Comparison of ENCODE assay signal across 39 cellular contexts in the genomic region with DNA sequence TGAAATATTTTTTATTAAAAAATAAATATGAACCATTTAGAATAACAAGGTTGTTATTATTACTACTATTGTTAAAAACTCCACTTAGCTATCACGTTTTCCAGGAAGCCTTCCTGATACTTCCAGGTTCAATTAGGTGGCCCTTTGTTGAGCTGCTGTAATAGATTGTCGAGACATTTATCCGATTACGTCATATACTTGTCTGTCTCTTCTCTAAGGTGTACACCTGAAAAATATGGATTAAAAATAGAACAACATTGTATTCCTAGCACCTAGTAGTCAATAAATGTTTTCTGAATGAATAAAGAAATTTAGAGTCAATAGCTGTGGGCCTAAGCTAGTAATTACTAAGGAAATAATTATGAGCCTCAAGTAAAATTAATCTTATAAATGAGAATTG.
"Had no signal": no experiment of that assay in that cellular context is flagged by ENCODE, and none has a peak within 500 bp of the region (broad histone marks: within the 10 kb centered on the region; RNA-seq: fewer than 3 reads in every experiment).

No MANE protein-coding gene starts in this region.

- H3K36me3 Mint-ChIP-seq: activated naive CD4-positive, alpha-beta T cell treated with anti-CD3 and anti-CD28 coated beads, Interleukin-2, amount 10 ng/mL, durations not matched to agents 7 days and 5 days; activated naive CD4-positive, alpha-beta T cell treated with anti-CD3 and anti-CD28 coated beads, Interleukin-2, amount 50 U/mL, for 24 hours; activated naive CD4-positive, alpha-beta T cell treated with anti-CD3 and anti-CD28 coated beads, Interleukin-2, amount 50 U/mL, for 72 hours; activated naive CD8-positive, alpha-beta T cell; activated naive CD8-positive, alpha-beta T cell treated with anti-CD3 and anti-CD28 coated beads for 36 hours; activated naive CD8-positive, alpha-beta T cell treated with anti-CD3 and anti-CD28 coated beads, Interleukin-2, amount 10 ng/mL, durations not matched to agents 7 days and 5 days; brain had no signal

- ATAC-seq: activated naive CD4-positive, alpha-beta T cell treated with anti-CD3 and anti-CD28 coated beads, Interleukin-2, amount 50 U/mL, for 72 hours; activated T-cell treated with anti-CD3 and anti-CD28 coated beads, Interleukin-2, amount 50 U/mL, for 4 hours; activated T-cell treated with anti-CD3 and anti-CD28 coated beads, Interleukin-2, amount 50 U/mL, for 72 hours; activated T-helper 17 cell treated with anti-CD3 and anti-CD28 coated beads, Interleukin-2, amount 50 U/mL, for 72 hours; body of pancreas had no signal

- H3K4me1 Mint-ChIP-seq: activated naive CD4-positive, alpha-beta T cell treated with anti-CD3 and anti-CD28 coated beads, Interleukin-2, amount 10 ng/mL, durations not matched to agents 7 days and 5 days; activated naive CD4-positive, alpha-beta T cell treated with anti-CD3 and anti-CD28 coated beads, Interleukin-2, amount 50 U/mL, for 24 hours; activated naive CD8-positive, alpha-beta T cell treated with anti-CD3 and anti-CD28 coated beads for 36 hours; activated naive CD8-positive, alpha-beta T cell treated with anti-CD3 and anti-CD28 coated beads, Interleukin-2, amount 10 ng/mL, durations not matched to agents 7 days and 5 days; activated T-helper 17 cell treated with anti-CD3 and anti-CD28 coated beads, Interleukin-2, amount 50 U/mL, for 72 hours; central memory CD8-positive, alpha-beta T cell had no signal

- DNase-seq: activated effector memory CD4-positive, alpha-beta T cell treated with anti-CD3 and anti-CD28 coated beads, Interleukin-2, amount 50 U/mL, for 16 hours; activated effector memory CD4-positive, alpha-beta T cell treated with Interleukin-2 at 50 U/mL for 16 hours; activated gamma-delta T cell; activated gamma-delta T cell treated with Interleukin-2 at 50 U/mL for 16 hours; activated naive CD4-positive, alpha-beta T cell; activated naive CD4-positive, alpha-beta T cell treated with anti-CD3 and anti-CD28 coated beads for 36 hours; activated naive CD4-positive, alpha-beta T cell treated with anti-CD3 and anti-CD28 coated beads, Interleukin-2, amount 10 ng/mL, durations not matched to agents 7 days and 5 days; activated naive CD4-positive, alpha-beta T cell treated with anti-CD3 and anti-CD28 coated beads, Interleukin-2, amount 50 U/mL, for 16 hours; activated naive CD4-positive, alpha-beta T cell treated with Interleukin-2 at 50 U/mL for 16 hours; activated naive CD8-positive, alpha-beta T cell treated with anti-CD3 and anti-CD28 coated beads for 36 hours; activated naive CD8-positive, alpha-beta T cell treated with anti-CD3 and anti-CD28 coated beads, Interleukin-2, amount 10 ng/mL, durations not matched to agents 7 days and 5 days; activated T-cell treated with anti-CD3 and anti-CD28 coated beads, Interleukin-2, amount 50 U/mL, for 1 hour; activated T-cell treated with anti-CD3 and anti-CD28 coated beads, Interleukin-2, amount 50 U/mL, for 24 hours; activated T-cell treated with anti-CD3 and anti-CD28 coated beads, Interleukin-2, amount 50 U/mL, for 4 hours; activated T-cell treated with anti-CD3 and anti-CD28 coated beads, Interleukin-2, amount 50 U/mL, for 48 hours; activated T-cell treated with anti-CD3 and anti-CD28 coated beads, Interleukin-2, amount 50 U/mL, for 72 hours; adrenal gland; amniotic stem cell; amygdala; anterior cingulate cortex; aorta; body of pancreas; brain microvascular endothelial cell; caudate nucleus; central memory CD4-positive, alpha-beta T cell; cerebellar nuclear complex had no signal

- H3K9me3 ChIP-seq: adrenal gland, ascending aorta, body of pancreas, breast epithelium had no signal

- FAIRE-seq: astrocyte, bronchial epithelial cell had no signal

- H3K36me3 ChIP-seq: adrenal gland, ascending aorta, brain microvascular endothelial cell, breast epithelium, cardiac muscle cell had no signal

- H3K4me3 Mint-ChIP-seq: activated naive CD4-positive, alpha-beta T cell treated with anti-CD3 and anti-CD28 coated beads for 36 hours; activated naive CD4-positive, alpha-beta T cell treated with anti-CD3 and anti-CD28 coated beads, Interleukin-2, amount 10 ng/mL, durations not matched to agents 7 days and 5 days; activated naive CD4-positive, alpha-beta T cell treated with anti-CD3 and anti-CD28 coated beads, Interleukin-2, amount 50 U/mL, for 24 hours; activated naive CD8-positive, alpha-beta T cell; activated naive CD8-positive, alpha-beta T cell treated with anti-CD3 and anti-CD28 coated beads for 36 hours; activated naive CD8-positive, alpha-beta T cell treated with anti-CD3 and anti-CD28 coated beads, Interleukin-2, amount 10 ng/mL, durations not matched to agents 7 days and 5 days; activated T-cell treated with anti-CD3 and anti-CD28 coated beads, Interleukin-2, amount 50 U/mL, for 24 hours; activated T-cell treated with anti-CD3 and anti-CD28 coated beads, Interleukin-2, amount 50 U/mL, for 4 hours; activated T-cell treated with anti-CD3 and anti-CD28 coated beads, Interleukin-2, amount 50 U/mL, for 72 hours; activated T-helper 1 cell treated with anti-CD3 and anti-CD28 coated beads, Interleukin-12 subunit alpha, Interleukin-12 subunit beta, Interleukin-2, Interleukin-4 antibody, amounts not matched to agents 30 ng/mL and 10 ng/mL and 1 ng/mL, durations not matched to agents 14 hours and 24 hours and 36 hours; activated T-helper 17 cell treated with anti-CD3 and anti-CD28 coated beads, Interleukin-2, amount 50 U/mL, for 72 hours; brain; central memory CD8-positive, alpha-beta T cell had no signal

- H3K27me3 Mint-ChIP-seq: activated naive CD4-positive, alpha-beta T cell treated with anti-CD3 and anti-CD28 coated beads, Interleukin-2, amount 10 ng/mL, durations not matched to agents 7 days and 5 days; activated naive CD4-positive, alpha-beta T cell treated with anti-CD3 and anti-CD28 coated beads, Interleukin-2, amount 50 U/mL, for 24 hours; activated naive CD8-positive, alpha-beta T cell treated with anti-CD3 and anti-CD28 coated beads, Interleukin-2, amount 10 ng/mL, durations not matched to agents 7 days and 5 days; activated T-cell treated with anti-CD3 and anti-CD28 coated beads, Interleukin-2, amount 50 U/mL, for 24 hours; activated T-helper 17 cell treated with anti-CD3 and anti-CD28 coated beads, Interleukin-2, amount 50 U/mL, for 72 hours; central memory CD8-positive, alpha-beta T cell had no signal

- H3K27ac Mint-ChIP-seq: activated naive CD4-positive, alpha-beta T cell treated with anti-CD3 and anti-CD28 coated beads for 36 hours; activated naive CD4-positive, alpha-beta T cell treated with anti-CD3 and anti-CD28 coated beads, Interleukin-2, amount 10 ng/mL, durations not matched to agents 7 days and 5 days; activated naive CD4-positive, alpha-beta T cell treated with anti-CD3 and anti-CD28 coated beads, Interleukin-2, amount 50 U/mL, for 24 hours; activated naive CD4-positive, alpha-beta T cell treated with anti-CD3 and anti-CD28 coated beads, Interleukin-2, amount 50 U/mL, for 72 hours; activated naive CD8-positive, alpha-beta T cell; activated naive CD8-positive, alpha-beta T cell treated with anti-CD3 and anti-CD28 coated beads for 36 hours; activated naive CD8-positive, alpha-beta T cell treated with anti-CD3 and anti-CD28 coated beads, Interleukin-2, amount 10 ng/mL, durations not matched to agents 7 days and 5 days; activated T-cell treated with anti-CD3 and anti-CD28 coated beads, Interleukin-2, amount 50 U/mL, for 24 hours; activated T-cell treated with anti-CD3 and anti-CD28 coated beads, Interleukin-2, amount 50 U/mL, for 72 hours; activated T-helper 1 cell treated with anti-CD3 and anti-CD28 coated beads, Interleukin-12 subunit alpha, Interleukin-12 subunit beta, Interleukin-2, Interleukin-4 antibody, amounts not matched to agents 30 ng/mL and 10 ng/mL and 1 ng/mL, durations not matched to agents 14 hours and 24 hours and 36 hours; activated T-helper 17 cell treated with anti-CD3 and anti-CD28 coated beads, Interleukin-2, amount 50 U/mL, for 72 hours; activated T-helper 2 cell treated with anti-CD3 and anti-CD28 coated beads, Interferon-gamma antibody, Interleukin-2, Interleukin-4, amounts not matched to agents 10 μg/mL and 5 μg/mL and 100 μg/mL, durations not matched to agents 14 hours and 24 hours and 36 hours; brain had no signal

- H3K4me3 ChIP-seq: adrenal gland, ascending aorta, body of pancreas, breast epithelium, cardiac muscle cell had no signal

- H3K4me1 ChIP-seq: adrenal gland, body of pancreas, breast epithelium had no signal

- H3K27ac ChIP-seq: adrenal gland, ascending aorta, body of pancreas, brain microvascular endothelial cell, breast epithelium, cardiac muscle cell had no signal

- H3K9me3 Mint-ChIP-seq: activated naive CD4-positive, alpha-beta T cell treated with anti-CD3 and anti-CD28 coated beads for 36 hours; activated naive CD4-positive, alpha-beta T cell treated with anti-CD3 and anti-CD28 coated beads, Interleukin-2, amount 10 ng/mL, durations not matched to agents 7 days and 5 days; activated naive CD4-positive, alpha-beta T cell treated with anti-CD3 and anti-CD28 coated beads, Interleukin-2, amount 50 U/mL, for 24 hours; activated naive CD8-positive, alpha-beta T cell treated with anti-CD3 and anti-CD28 coated beads, Interleukin-2, amount 10 ng/mL, durations not matched to agents 7 days and 5 days; activated T-cell treated with anti-CD3 and anti-CD28 coated beads, Interleukin-2, amount 50 U/mL, for 24 hours; activated T-cell treated with anti-CD3 and anti-CD28 coated beads, Interleukin-2, amount 50 U/mL, for 4 hours; activated T-helper 1 cell treated with anti-CD3 and anti-CD28 coated beads, Interleukin-12 subunit alpha, Interleukin-12 subunit beta, Interleukin-2, Interleukin-4 antibody, amounts not matched to agents 30 ng/mL and 10 ng/mL and 1 ng/mL, durations not matched to agents 14 hours and 24 hours and 36 hours; activated T-helper 2 cell treated with anti-CD3 and anti-CD28 coated beads, Interferon-gamma antibody, Interleukin-2, Interleukin-4, amounts not matched to agents 10 μg/mL and 5 μg/mL and 100 μg/mL, durations not matched to agents 14 hours and 24 hours and 36 hours had no signal

- H3K27me3 ChIP-seq: adrenal gland, ascending aorta, body of pancreas, brain microvascular endothelial cell, breast epithelium, cardiac muscle cell had no signal
